19 cellular contexts compared by ENCODE assay signal in genomic region chr5:81428866-81429265, GRCh38. TPM values are rescaled to one million over a fixed set of nuclear protein-coding genes. Genes with fewer than 3 reads are reported as not detected.
DNase-seq lines count a peak whose midpoint lies in the region; ATAC-seq and TF ChIP-seq lines count a peak whose summit lies in the region.
"Had no signal": no experiment of that assay in that cellular context is flagged by ENCODE, and none has a peak within 500 bp of the region (broad histone marks: within the 10 kb centered on the region; RNA-seq: fewer than 3 reads in every experiment).

No MANE protein-coding gene starts in this region.

- ATAC-seq in HG03460 (IDR thresholded peaks at IDR 0.05; ENCODE audit: unreplicated experiment) = no peak
- ATAC-seq in HG03097 (IDR thresholded peaks at IDR 0.05; ENCODE audit: low FRiP score, unreplicated experiment) = no peak

- H3K4me3 ChIP-seq in HEK293 (ENCODE audit: low read depth, low read length) = no peak overlapping the region
- H3K4me3 ChIP-seq: colonic mucosa, lung, MG63, transverse colon had no signal

- peaks cover 12% of the 10 kb centered on the region for H3K4me1 ChIP-seq in HEK293 (ENCODE audit: control insufficient read depth, insufficient read depth, low read length)
- H3K4me1 ChIP-seq: colonic mucosa had no signal

- no peak overlapping the region for H3K27ac ChIP-seq in HEK293 (ENCODE audit: extremely low read depth, low read depth, low read length)
- H3K27ac ChIP-seq: colonic mucosa, parathyroid adenoma, transverse colon had no signal

- no peak for TF ChIP-seq CTCF in HEK293 (tag by site-specific recombination; IDR thresholded peaks at IDR 0.05)

- no peaks in the 10 kb centered on the region for H3K9me3 ChIP-seq in HEK293 (ENCODE audit: control insufficient read depth, insufficient read depth, low read depth, low read length)
- H3K9me3 ChIP-seq: colonic mucosa, MG63, transverse colon had no signal

- H3K36me3 ChIP-seq in HEK293 (ENCODE audit: control insufficient read depth in 2 of 2, insufficient read depth in 1 of 2, low read length in 2 of 2) = no peaks in the 10 kb centered on the region
- H3K36me3 ChIP-seq: colonic mucosa, MG63, transverse colon had no signal

- POLR2A ChIA-PET in HEK293 (lab: Yijun Ruan, JAX) = interaction anchor here (0.6 kb wide), 1 partner anchor 61 kb away, joined by 3 read pairs; no protein-coding TSS in a partner anchor

- CTCF ChIA-PET in HEK293 (lab: Yijun Ruan, JAX) = interaction anchor here (0.6 to 1.0 kb wide), 3 partner anchors 97 to 428 kb away, joined by 3 to 4 read pairs (median 3); no protein-coding TSS in a partner anchor

- DNase-seq in AG08396 (ENCODE audit: low spot score) (peak; percentile 23), amniotic epithelial cell (ENCODE audit: low read depth) (peak; percentile 27), lung microvascular endothelial cell (ENCODE audit: low read depth in 2 of 2) (peak; percentile 45 to 79), 8988T (no peak), NCI-H748 treated with DMSO at 0.1 percent for 48 hours (lab: John Stamatoyannopoulos, UW) (no peak)
- DNase-seq: activated CD4-positive, alpha-beta T cell treated with anti-CD3 and anti-CD28 coated beads, Interleukin-2, amount 10 ng/mL, durations not matched to agents 7 days and 5 days; activated naive CD4-positive, alpha-beta T cell treated with anti-CD3 and anti-CD28 coated beads, Interleukin-2, amount 10 ng/mL, durations not matched to agents 7 days and 5 days; colonic mucosa; GF-D8; MG63; NCI-H1694 treated with DMSO at 0.1 percent for 48 hours; transverse colon had no signal

TF ChIP-seq in HEK293, 187 proteins besides CTCF, POLR2A, EP300 and RAD21:
- TF ChIP-seq FEZF1 (tag by site-specific recombination; IDR thresholded peaks at IDR 0.05) (peak; percentile 38; the same call in 1 of the 2 replicates), ZNF560 (tag by site-specific recombination; IDR thresholded peaks at IDR 0.05; ENCODE audit: borderline replicate concordance) (no peak), ZXDB (tag by site-specific recombination; IDR thresholded peaks at IDR 0.05) (peak; percentile 43; the same call in 1 of the 2 replicates), ZIC2 (tag by site-specific recombination; IDR thresholded peaks at IDR 0.05) (peak; percentile 26; the same call in 1 of the 2 replicates)
TF ChIP-seq in HEK293: peak in this region for 3.

RNA-seq across cellular contexts. Expression of gene ACOT12, which starts 34.9 kb away (rescaled TPM):
- total RNA-seq in lung microvascular endothelial cell = not detected in 2 replicates
- total RNA-seq: activated CD4-positive, alpha-beta T cell treated with anti-CD3 and anti-CD28 coated beads, Interleukin-2, amount 10 ng/mL, durations not matched to agents 7 days and 5 days; B cell; colonic mucosa; lung; myocyte; transverse colon had no signal

Comparison
In these comparisons a context has a peak if more than half of its experiments do, and no peak if none do; other contexts are left out.
1. DNase-seq: peak in AG08396 (single experiment), amniotic epithelial cell (single experiment) and lung microvascular endothelial cell (2 of 2); none in 8988T (single experiment) and NCI-H748 treated with DMSO at 0.1 percent for 48 hours (single experiment).